Comparison of ENCODE assay signal across 8 cellular contexts in the genomic region with DNA sequence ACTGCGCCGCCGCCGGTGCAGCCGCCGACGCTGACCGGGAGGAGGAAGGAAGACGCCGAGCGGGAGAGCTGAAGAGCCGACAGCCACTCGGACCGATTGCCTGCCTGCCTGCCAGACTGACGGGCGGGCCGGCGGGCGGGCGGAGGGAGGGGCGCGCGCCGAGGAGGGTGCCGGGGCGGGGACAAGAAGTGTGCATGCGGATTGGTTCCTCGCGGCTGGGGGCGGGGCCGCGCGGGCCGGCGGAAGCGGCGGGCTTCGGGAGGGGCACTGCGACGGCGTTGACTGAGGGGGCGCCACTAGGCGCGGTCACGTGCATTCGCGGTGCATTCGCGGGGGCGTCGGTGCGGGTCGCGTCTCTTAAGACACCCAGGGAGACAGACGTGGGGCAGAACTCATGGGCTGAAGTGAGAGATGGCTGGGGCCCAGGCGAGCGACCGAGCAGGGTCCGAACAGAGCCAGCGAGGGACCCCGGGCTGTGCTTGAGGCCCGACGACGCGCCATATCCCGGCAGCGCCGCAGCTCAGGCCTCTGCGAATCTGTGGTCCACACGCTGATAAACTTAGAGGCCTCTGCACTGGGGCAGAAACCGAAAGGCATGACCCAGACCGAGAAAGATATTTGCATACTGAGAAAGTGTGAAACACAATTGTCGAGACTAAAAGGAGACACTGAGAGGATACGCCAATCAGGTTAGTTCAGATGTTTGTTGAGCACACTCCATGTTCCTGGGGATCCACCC. TPM values are rescaled to one million over a fixed set of nuclear protein-coding genes. Genes with fewer than 3 reads are reported as not detected.
DNase-seq lines count a peak whose midpoint lies in the region; ATAC-seq and TF ChIP-seq lines count a peak whose summit lies in the region.

A gene (minus strand): TSS at position 118 of the 739 bp plus-strand sequence. CDS start 205 bp downstream, outside the sequence.

- H3K4me1 Mint-ChIP-seq in CD14-positive monocyte: peaks cover 44% of the 10 kb centered on the region
- H3K4me1 Mint-ChIP-seq in activated CD8-positive, alpha-beta T cell treated with anti-CD3 and anti-CD28 coated beads for 36 hours (ENCODE audit: low read depth): peaks cover 37% of the 10 kb centered on the region

- TF ChIP-seq CTCF in CD14-positive monocyte (IDR thresholded peaks at IDR 0.05) (peak; percentile 33), lung (IDR thresholded peaks at IDR 0.05; ENCODE audit: control extremely low read depth, extremely low read depth) (no peak)
- no peak for TF ChIP-seq CTCF in activated CD8-positive, alpha-beta T cell treated with anti-CD3 and anti-CD28 coated beads for 36 hours (IDR thresholded peaks at IDR 0.05)

- DNase-seq in CD14-positive monocyte (ENCODE audit: low spot score) (peak; percentile 87), NCI-H774 (lab: John Stamatoyannopoulos, UW) (peak; percentile 81), ecto neural progenitor cell (ENCODE audit: low spot score) (peak; percentile 97), lung (ENCODE audit: low spot score) (peak; percentile 93)
- DNase-seq in activated CD8-positive, alpha-beta T cell treated with anti-CD3 and anti-CD28 coated beads for 36 hours: peak; percentile 96
- DNase-seq in stimulated activated CD4-positive, alpha-beta T cell treated with anti-CD3 and anti-CD28 coated beads, TNF-alpha, amount 100 ng/mL, for 4 hours (ENCODE audit: low read depth in 3 of 3): peak; percentile 88 to 92 (median 91)

- H3K9me3 ChIP-seq in lung (ENCODE audit: control insufficient read depth in 2 of 2, insufficient read depth in 1 of 2, low read length in 1 of 2): no peaks in the 10 kb centered on the region

- H3K27me3 ChIP-seq in lung (ENCODE audit: control insufficient read depth, insufficient read depth): no peaks in the 10 kb centered on the region

- H3K4me1 ChIP-seq in lung (ENCODE audit: control insufficient read depth in 2 of 2, insufficient read depth in 2 of 2, low read length in 2 of 2): peaks cover 0 to 18% of the 10 kb centered on the region in 2 donors

- H3K36me3 Mint-ChIP-seq in CD14-positive monocyte: no peaks in the 10 kb centered on the region
- peaks cover 16% of the 10 kb centered on the region for H3K36me3 Mint-ChIP-seq in activated CD8-positive, alpha-beta T cell treated with anti-CD3 and anti-CD28 coated beads for 36 hours (ENCODE audit: low read depth)

- peak within 1 kb of the TSS; percentile 89 to 98 (median 95) for H3K27ac Mint-ChIP-seq in CD14-positive monocyte
- peak within 1 kb of the TSS; percentile 97 for H3K27ac Mint-ChIP-seq in activated CD8-positive, alpha-beta T cell treated with anti-CD3 and anti-CD28 coated beads for 36 hours

- peak within 1 kb of the TSS; percentile 94 to 97 for H3K4me3 Mint-ChIP-seq in CD14-positive monocyte
- H3K4me3 Mint-ChIP-seq in activated CD8-positive, alpha-beta T cell treated with anti-CD3 and anti-CD28 coated beads for 36 hours: peak within 1 kb of the TSS; percentile 96

- peak within 1 kb of the TSS; percentile 89 to 97 for H3K27ac ChIP-seq in lung (ENCODE audit: low read depth in 1 of 2, low read length in 1 of 2)

- H3K9me3 Mint-ChIP-seq in CD14-positive monocyte: peaks cover 0 to 2% (median 0%) of the 10 kb centered on the region in 7 donors
- peaks cover 1% of the 10 kb centered on the region for H3K9me3 Mint-ChIP-seq in activated CD8-positive, alpha-beta T cell treated with anti-CD3 and anti-CD28 coated beads for 36 hours

- POLR2A ChIA-PET in activated CD8-positive, alpha-beta T cell treated with anti-CD3 and anti-CD28 coated beads for 36 hours (lab: Charles Lee): interaction anchor here (0.7 to 2.0 kb wide), 9 partner anchors 9 to 238 kb away, joined by 3 to 8 read pairs (median 4); a partner anchor contains a TSS

- WGBS in lung, 2 donors: 1 to 2% methylated on average over 53 to 74 of the region's 74 CpGs

- peak within 1 kb of the TSS; percentile 69 for H3K4me3 ChIP-seq in lung

- H3K36me3 ChIP-seq in lung (ENCODE audit: control insufficient read depth in 2 of 2, insufficient read depth in 2 of 2, low read length in 2 of 2): no peaks in the 10 kb centered on the region

- intact Hi-C loops in CD14-positive monocyte (cut with micrococcal nuclease): loop anchor here in 1 of 2 donors (2.0 to 5.0 kb wide), 3 partner anchors 51 to 130 kb away; a partner anchor contains a TSS
- intact Hi-C loops in activated CD8-positive, alpha-beta T cell treated with anti-CD3 and anti-CD28 coated beads for 36 hours (cut with micrococcal nuclease): loop anchor here (5.0 to 10.0 kb wide), 2 partner anchors 53 to 105 kb away; no protein-coding TSS in a partner anchor

- H3K27me3 Mint-ChIP-seq in CD14-positive monocyte (ENCODE audit: low read depth in 3 of 3): peaks cover 0 to 2% (median 2%) of the 10 kb centered on the region in 3 donors
- H3K27me3 Mint-ChIP-seq in activated CD8-positive, alpha-beta T cell treated with anti-CD3 and anti-CD28 coated beads for 36 hours: no peaks in the 10 kb centered on the region

- CTCF ChIA-PET in activated CD8-positive, alpha-beta T cell treated with anti-CD3 and anti-CD28 coated beads for 36 hours (lab: Charles Lee): interaction anchor here (0.6 to 1.3 kb wide), 3 partner anchors 9 to 71 kb away, joined by 3 to 5 read pairs (median 3); no protein-coding TSS in a partner anchor

- ATAC-seq in GM19328 (IDR thresholded peaks at IDR 0.05; ENCODE audit: unreplicated experiment): peak; percentile 86
- ATAC-seq in HG03520 (IDR thresholded peaks at IDR 0.05; ENCODE audit: unreplicated experiment): peak; percentile 74
- peak; percentile 92 for ATAC-seq in activated CD8-positive, alpha-beta T cell treated with anti-CD3 and anti-CD28 coated beads for 36 hours
- peak; percentile 97 for ATAC-seq in lung (ENCODE audit: insufficient read depth, low FRiP score)

RNA-seq across cellular contexts. Expression of the gene that starts here (rescaled TPM):
- polyA plus RNA-seq in CD14-positive monocyte (100 to 1,000 TPM; 118 to 148 TPM), lung (10 to 100 TPM; 16.3 to 34.7 TPM)
- total RNA-seq in activated CD8-positive, alpha-beta T cell treated with anti-CD3 and anti-CD28 coated beads for 36 hours: 10 to 100 TPM; 87.1 to 93.4 TPM
- total RNA-seq in lung: 100 to 1,000 TPM in 1 of 2 donors, 10 to 100 TPM in 1; 73.8 to 154 TPM

Comparison
In these comparisons a context has a peak if more than half of its experiments do, and no peak if none do; other contexts are left out.
1. Peak in every context shown above with its lines: DNase-seq, ATAC-seq, H3K4me3 ChIP-seq and H3K27ac ChIP-seq.